ENCODE assay signal across 36 cellular contexts in genomic region chrX:23187819-23188218, GRCh38.
"Had no signal": no experiment of that assay in that cellular context is flagged by ENCODE, and none has a peak within 500 bp of the region (broad histone marks: within the 10 kb centered on the region; RNA-seq: fewer than 3 reads in every experiment).

No MANE protein-coding gene starts in this region.

- DNase-seq: Karpas-422, Kasumi-1, MG63, MM.1S, MV-4-11, NCI-H1048, NCI-H1092, NCI-H1092 treated with DMSO at 0.1 percent for 48 hours, NCI-H1105, NCI-H1105 treated with DMSO at 0.1 percent for 48 hours, NCI-H1417, NCI-H1417 treated with DMSO at 0.1 percent for 48 hours, NCI-H1436, NCI-H1436 treated with DMSO at 0.1 percent for 48 hours, NCI-H146, NCI-H1694, NCI-H1694 treated with DMSO at 0.1 percent for 48 hours, NCI-H187, NCI-H187 treated with DMSO at 0.1 percent for 48 hours, NCI-H1930, NCI-H2029, NCI-H2029 treated with DMSO at 0.1 percent for 48 hours, NCI-H2081, NCI-H2081 treated with DMSO at 0.1 percent for 48 hours, NCI-H2107, NCI-H2171, NCI-H2171 treated with DMSO at 0.1 percent for 48 hours, NCI-H2227 treated with DMSO at 0.1 percent for 48 hours, NCI-H226, NCI-H345, NCI-H446, NCI-H446 treated with DMSO at 0.1 percent for 48 hours, NCI-H510A, NCI-H510A treated with DMSO at 0.1 percent for 48 hours, NCI-H524, NCI-H524 treated with DMSO at 0.1 percent for 48 hours had no signal

- H3K27me3 ChIP-seq: MG63 had no signal

- H3K4me3 ChIP-seq: MG63 had no signal

- H3K36me3 ChIP-seq: MG63 had no signal

- H3K9me3 ChIP-seq: MG63 had no signal
